Comparison of ENCODE assay signal across 1 cellular context in the genomic region with DNA sequence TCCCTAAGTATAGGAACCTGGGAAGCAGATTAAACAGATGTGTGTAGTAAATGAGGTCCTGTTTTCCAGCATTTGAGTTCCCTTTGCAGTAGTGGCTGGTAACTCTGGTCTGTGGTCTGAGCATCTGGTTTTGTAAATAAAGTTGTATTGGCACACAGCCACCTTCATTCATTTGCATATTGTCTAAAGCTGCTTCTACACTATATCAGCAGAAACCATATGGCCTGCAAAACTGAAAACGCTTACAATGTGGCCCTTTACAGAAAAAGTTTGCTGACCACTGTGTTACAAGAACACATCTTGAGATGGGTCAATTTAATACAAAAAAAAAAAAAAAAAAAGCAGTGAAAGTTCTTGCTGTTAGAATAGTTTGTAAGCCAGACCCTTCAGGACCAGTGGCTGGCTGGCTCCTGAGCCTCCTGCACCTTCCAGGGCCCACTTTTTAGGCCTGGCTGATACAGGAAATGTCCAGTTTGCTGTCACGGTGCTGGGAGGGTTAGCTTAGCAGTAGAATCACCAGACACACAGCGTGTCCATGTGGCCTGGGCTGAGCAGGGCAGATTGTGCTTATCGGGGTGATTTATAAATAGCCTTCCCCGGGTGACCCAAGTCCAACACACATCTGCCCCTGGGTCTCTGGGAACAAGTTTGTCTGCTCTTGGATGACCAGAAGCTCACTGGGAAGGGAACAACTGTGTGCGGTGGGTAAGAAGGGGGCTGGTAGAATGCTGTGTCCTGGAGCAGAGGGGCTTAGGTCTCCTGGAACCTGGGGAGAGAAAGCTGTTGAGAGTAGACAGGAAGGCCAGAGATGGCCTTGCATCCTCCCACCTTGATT.
TF ChIP-seq lines count a peak whose summit lies in the region.

No MANE protein-coding gene starts in this region.

TF ChIP-seq in K562, 482 proteins besides CTCF, POLR2A, EP300 and RAD21 (continued from another document and continues in another):
- TF ChIP-seq, protein P1, sequence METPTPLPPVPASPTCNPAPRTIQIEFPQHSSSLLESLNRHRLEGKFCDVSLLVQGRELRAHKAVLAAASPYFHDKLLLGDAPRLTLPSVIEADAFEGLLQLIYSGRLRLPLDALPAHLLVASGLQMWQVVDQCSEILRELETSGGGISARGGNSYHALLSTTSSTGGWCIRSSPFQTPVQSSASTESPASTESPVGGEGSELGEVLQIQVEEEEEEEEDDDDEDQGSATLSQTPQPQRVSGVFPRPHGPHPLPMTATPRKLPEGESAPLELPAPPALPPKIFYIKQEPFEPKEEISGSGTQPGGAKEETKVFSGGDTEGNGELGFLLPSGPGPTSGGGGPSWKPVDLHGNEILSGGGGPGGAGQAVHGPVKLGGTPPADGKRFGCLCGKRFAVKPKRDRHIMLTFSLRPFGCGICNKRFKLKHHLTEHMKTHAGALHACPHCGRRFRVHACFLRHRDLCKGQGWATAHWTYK (CRISPR knock-in tag; IDR thresholded peaks at IDR 0.05) = peak; percentile 68; the same call in 1 of the 2 replicates
- TF ChIP-seq POLR3G (IDR thresholded peaks at IDR 0.05; ENCODE audit: extremely low read depth, insufficient read length, insufficient replicate concordance) = no peak
- TF ChIP-seq RHOXF2B (CRISPR knock-in tag; conservative IDR thresholded peaks at IDR 0.05) = no peak
- peak; percentile 33; the same call in 1 of the 2 replicates for TF ChIP-seq RAD51 (IDR thresholded peaks at IDR 0.05; ENCODE audit: borderline replicate concordance, low read depth)
- peak; percentile 68 for TF ChIP-seq ZBTB7A (IDR thresholded peaks at IDR 0.05; ENCODE audit: borderline replicate concordance, control insufficient read depth, low read depth, low read length)
- TF ChIP-seq, protein P2, sequence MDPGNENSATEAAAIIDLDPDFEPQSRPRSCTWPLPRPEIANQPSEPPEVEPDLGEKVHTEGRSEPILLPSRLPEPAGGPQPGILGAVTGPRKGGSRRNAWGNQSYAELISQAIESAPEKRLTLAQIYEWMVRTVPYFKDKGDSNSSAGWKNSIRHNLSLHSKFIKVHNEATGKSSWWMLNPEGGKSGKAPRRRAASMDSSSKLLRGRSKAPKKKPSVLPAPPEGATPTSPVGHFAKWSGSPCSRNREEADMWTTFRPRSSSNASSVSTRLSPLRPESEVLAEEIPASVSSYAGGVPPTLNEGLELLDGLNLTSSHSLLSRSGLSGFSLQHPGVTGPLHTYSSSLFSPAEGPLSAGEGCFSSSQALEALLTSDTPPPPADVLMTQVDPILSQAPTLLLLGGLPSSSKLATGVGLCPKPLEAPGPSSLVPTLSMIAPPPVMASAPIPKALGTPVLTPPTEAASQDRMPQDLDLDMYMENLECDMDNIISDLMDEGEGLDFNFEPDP (CRISPR knock-in tag; IDR thresholded peaks at IDR 0.05) = 0 out of 2 replicates have a peak, but pooled peaks have one; percentile 54
- TF ChIP-seq, protein P3, sequence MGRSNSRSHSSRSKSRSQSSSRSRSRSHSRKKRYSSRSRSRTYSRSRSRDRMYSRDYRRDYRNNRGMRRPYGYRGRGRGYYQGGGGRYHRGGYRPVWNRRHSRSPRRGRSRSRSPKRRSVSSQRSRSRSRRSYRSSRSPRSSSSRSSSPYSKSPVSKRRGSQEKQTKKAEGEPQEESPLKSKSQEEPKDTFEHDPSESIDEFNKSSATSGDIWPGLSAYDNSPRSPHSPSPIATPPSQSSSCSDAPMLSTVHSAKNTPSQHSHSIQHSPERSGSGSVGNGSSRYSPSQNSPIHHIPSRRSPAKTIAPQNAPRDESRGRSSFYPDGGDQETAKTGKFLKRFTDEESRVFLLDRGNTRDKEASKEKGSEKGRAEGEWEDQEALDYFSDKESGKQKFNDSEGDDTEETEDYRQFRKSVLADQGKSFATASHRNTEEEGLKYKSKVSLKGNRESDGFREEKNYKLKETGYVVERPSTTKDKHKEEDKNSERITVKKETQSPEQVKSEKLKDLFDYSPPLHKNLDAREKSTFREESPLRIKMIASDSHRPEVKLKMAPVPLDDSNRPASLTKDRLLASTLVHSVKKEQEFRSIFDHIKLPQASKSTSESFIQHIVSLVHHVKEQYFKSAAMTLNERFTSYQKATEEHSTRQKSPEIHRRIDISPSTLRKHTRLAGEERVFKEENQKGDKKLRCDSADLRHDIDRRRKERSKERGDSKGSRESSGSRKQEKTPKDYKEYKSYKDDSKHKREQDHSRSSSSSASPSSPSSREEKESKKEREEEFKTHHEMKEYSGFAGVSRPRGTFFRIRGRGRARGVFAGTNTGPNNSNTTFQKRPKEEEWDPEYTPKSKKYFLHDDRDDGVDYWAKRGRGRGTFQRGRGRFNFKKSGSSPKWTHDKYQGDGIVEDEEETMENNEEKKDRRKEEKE (IDR thresholded peaks at IDR 0.05; ENCODE audit: borderline replicate concordance in 1 of 2, control insufficient read depth in 1 of 2, low read depth in 2 of 2, low read length in 1 of 2) = 0 out of 4 replicates have a peak, but pooled peaks of 1 of the 2 experiments have one; percentile 48
- TF ChIP-seq SRSF3 (IDR thresholded peaks at IDR 0.05; ENCODE audit: insufficient read depth, low read length) = no peak
- TF ChIP-seq C11orf30 (IDR thresholded peaks at IDR 0.05; ENCODE audit: low read depth) = 0 out of 2 replicates have a peak, but pooled peaks have one; percentile 54
- TF ChIP-seq, protein P4, sequence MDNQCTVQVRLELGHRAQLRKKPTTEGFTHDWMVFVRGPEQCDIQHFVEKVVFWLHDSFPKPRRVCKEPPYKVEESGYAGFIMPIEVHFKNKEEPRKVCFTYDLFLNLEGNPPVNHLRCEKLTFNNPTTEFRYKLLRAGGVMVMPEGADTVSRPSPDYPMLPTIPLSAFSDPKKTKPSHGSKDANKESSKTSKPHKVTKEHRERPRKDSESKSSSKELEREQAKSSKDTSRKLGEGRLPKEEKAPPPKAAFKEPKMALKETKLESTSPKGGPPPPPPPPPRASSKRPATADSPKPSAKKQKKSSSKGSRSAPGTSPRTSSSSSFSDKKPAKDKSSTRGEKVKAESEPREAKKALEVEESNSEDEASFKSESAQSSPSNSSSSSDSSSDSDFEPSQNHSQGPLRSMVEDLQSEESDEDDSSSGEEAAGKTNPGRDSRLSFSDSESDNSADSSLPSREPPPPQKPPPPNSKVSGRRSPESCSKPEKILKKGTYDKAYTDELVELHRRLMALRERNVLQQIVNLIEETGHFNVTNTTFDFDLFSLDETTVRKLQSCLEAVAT (IDR thresholded peaks at IDR 0.05) = peak in 1 of 2 experiments; percentile 59; a peak in 1 of 4 replicates
- TF ChIP-seq ZKSCAN1 (IDR thresholded peaks at IDR 0.05; ENCODE audit: low read depth, low read length) = peak; percentile 75; the same call in 1 of the 2 replicates
- peak; percentile 57 for TF ChIP-seq MAFG (tag; conservative IDR thresholded peaks at IDR 0.05)
- TF ChIP-seq NBN (IDR thresholded peaks at IDR 0.05; ENCODE audit: low read depth) = peak; percentile 82
- TF ChIP-seq, protein P5, sequence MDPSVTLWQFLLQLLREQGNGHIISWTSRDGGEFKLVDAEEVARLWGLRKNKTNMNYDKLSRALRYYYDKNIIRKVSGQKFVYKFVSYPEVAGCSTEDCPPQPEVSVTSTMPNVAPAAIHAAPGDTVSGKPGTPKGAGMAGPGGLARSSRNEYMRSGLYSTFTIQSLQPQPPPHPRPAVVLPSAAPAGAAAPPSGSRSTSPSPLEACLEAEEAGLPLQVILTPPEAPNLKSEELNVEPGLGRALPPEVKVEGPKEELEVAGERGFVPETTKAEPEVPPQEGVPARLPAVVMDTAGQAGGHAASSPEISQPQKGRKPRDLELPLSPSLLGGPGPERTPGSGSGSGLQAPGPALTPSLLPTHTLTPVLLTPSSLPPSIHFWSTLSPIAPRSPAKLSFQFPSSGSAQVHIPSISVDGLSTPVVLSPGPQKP (CRISPR knock-in tag; IDR thresholded peaks at IDR 0.05) = no peak
- TF ChIP-seq RCOR1 (IDR thresholded peaks at IDR 0.05; ENCODE audit: borderline replicate concordance in 1 of 2, low read depth in 2 of 2, low read length in 2 of 2) = peak; percentile 86 to 91
- TF ChIP-seq PTBP1 (IDR thresholded peaks at IDR 0.05; ENCODE audit: low read depth, low read length) = 0 out of 2 replicates have a peak, but pooled peaks have one; percentile 53
- TF ChIP-seq TBL1XR1 (IDR thresholded peaks at IDR 0.05; ENCODE audit: low read length in 2 of 2) = peak; percentile 92 to 96; a peak in 3 of 4 replicates
- TF ChIP-seq RBM25 (IDR thresholded peaks at IDR 0.05; ENCODE audit: low read depth, low read length, severe bottlenecking) = no peak
- peak; percentile 68 to 76 for TF ChIP-seq MAZ (CRISPR knock-in tag; conservative IDR thresholded peaks at IDR 0.05 in 1 of 2, IDR thresholded peaks at IDR 0.05 in 1 of 2)
- peak; percentile 85 for TF ChIP-seq ZNF589 (CRISPR knock-in tag; IDR thresholded peaks at IDR 0.05; ENCODE audit: low read depth)
- TF ChIP-seq, protein P6, sequence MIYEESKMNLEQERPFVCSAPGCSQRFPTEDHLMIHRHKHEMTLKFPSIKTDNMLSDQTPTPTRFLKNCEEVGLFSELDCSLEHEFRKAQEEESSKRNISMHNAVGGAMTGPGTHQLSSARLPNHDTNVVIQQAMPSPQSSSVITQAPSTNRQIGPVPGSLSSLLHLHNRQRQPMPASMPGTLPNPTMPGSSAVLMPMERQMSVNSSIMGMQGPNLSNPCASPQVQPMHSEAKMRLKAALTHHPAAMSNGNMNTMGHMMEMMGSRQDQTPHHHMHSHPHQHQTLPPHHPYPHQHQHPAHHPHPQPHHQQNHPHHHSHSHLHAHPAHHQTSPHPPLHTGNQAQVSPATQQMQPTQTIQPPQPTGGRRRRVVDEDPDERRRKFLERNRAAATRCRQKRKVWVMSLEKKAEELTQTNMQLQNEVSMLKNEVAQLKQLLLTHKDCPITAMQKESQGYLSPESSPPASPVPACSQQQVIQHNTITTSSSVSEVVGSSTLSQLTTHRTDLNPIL (CRISPR knock-in tag; IDR thresholded peaks at IDR 0.05) = no peak
- peak; percentile 97 for TF ChIP-seq CBFA2T3 (IDR thresholded peaks at IDR 0.05)
- peak in 1 of 2 experiments; percentile 85; a peak in 2 of 3 replicates for TF ChIP-seq CBX3 (IDR thresholded peaks at IDR 0.05; ENCODE audit: borderline replicate concordance in 1 of 2, low read length in 2 of 2)
- 0 out of 2 replicates have a peak, but pooled peaks have one; percentile 13 for TF ChIP-seq RFX5 (IDR thresholded peaks at IDR 0.05; ENCODE audit: low read depth, low read length)
- TF ChIP-seq, protein P7, sequence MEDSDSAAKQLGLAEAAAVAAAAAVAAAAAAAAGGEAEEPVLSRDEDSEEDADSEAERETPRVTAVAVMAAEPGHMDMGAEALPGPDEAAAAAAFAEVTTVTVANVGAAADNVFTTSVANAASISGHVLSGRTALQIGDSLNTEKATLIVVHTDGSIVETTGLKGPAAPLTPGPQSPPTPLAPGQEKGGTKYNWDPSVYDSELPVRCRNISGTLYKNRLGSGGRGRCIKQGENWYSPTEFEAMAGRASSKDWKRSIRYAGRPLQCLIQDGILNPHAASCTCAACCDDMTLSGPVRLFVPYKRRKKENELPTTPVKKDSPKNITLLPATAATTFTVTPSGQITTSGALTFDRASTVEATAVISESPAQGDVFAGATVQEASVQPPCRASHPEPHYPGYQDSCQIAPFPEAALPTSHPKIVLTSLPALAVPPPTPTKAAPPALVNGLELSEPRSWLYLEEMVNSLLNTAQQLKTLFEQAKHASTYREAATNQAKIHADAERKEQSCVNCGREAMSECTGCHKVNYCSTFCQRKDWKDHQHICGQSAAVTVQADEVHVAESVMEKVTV (CRISPR knock-in tag; IDR thresholded peaks at IDR 0.05) = peak; percentile 66
- TF ChIP-seq MCM5 (IDR thresholded peaks at IDR 0.05; ENCODE audit: low read depth) = no peak
- no peak for TF ChIP-seq U2AF1 (optimal IDR thresholded peaks at IDR 0.05; ENCODE audit: low read depth, low read length)
- TF ChIP-seq, protein P8, sequence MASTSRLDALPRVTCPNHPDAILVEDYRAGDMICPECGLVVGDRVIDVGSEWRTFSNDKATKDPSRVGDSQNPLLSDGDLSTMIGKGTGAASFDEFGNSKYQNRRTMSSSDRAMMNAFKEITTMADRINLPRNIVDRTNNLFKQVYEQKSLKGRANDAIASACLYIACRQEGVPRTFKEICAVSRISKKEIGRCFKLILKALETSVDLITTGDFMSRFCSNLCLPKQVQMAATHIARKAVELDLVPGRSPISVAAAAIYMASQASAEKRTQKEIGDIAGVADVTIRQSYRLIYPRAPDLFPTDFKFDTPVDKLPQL (IDR thresholded peaks at IDR 0.05; ENCODE audit: extremely low read depth, insufficient read length) = peak; percentile 51
- TF ChIP-seq, protein P9, sequence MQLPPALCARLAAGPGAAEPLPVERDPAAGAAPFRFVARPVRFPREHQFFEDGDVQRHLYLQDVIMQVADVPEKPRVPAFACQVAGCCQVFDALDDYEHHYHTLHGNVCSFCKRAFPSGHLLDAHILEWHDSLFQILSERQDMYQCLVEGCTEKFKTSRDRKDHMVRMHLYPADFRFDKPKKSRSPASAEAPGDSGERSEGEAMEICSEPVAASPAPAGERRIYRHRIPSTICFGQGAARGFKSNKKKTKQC (CRISPR knock-in tag; IDR thresholded peaks at IDR 0.05) = 0 out of 2 replicates have a peak, but pooled peaks have one; percentile 29
- TF ChIP-seq NEUROD1 (IDR thresholded peaks at IDR 0.05; ENCODE audit: borderline replicate concordance, low read depth, low read length, partially characterized antibody) = peak; percentile 75
- TF ChIP-seq CXXC5 (CRISPR knock-in tag; IDR thresholded peaks at IDR 0.05) = peak; percentile 84
- no peak; a peak in 1 of 4 replicates for TF ChIP-seq CSDE1 (IDR thresholded peaks at IDR 0.05)
- TF ChIP-seq, protein P10, sequence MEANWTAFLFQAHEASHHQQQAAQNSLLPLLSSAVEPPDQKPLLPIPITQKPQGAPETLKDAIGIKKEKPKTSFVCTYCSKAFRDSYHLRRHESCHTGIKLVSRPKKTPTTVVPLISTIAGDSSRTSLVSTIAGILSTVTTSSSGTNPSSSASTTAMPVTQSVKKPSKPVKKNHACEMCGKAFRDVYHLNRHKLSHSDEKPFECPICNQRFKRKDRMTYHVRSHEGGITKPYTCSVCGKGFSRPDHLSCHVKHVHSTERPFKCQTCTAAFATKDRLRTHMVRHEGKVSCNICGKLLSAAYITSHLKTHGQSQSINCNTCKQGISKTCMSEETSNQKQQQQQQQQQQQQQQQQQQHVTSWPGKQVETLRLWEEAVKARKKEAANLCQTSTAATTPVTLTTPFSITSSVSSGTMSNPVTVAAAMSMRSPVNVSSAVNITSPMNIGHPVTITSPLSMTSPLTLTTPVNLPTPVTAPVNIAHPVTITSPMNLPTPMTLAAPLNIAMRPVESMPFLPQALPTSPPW (CRISPR knock-in tag; IDR thresholded peaks at IDR 0.05) = peak; percentile 55
- 0 out of 2 replicates have a peak, but pooled peaks have one; percentile 33 for TF ChIP-seq ZNF175 (CRISPR knock-in tag; IDR thresholded peaks at IDR 0.05; ENCODE audit: low read depth)
- peak; percentile 64; the same call in 1 of the 2 replicates for TF ChIP-seq POLR2H (tag; IDR thresholded peaks at IDR 0.05; ENCODE audit: low read depth)
- TF ChIP-seq STAT5B (CRISPR knock-in tag; IDR thresholded peaks at IDR 0.05) = no peak
- TF ChIP-seq ZNF217 (CRISPR knock-in tag; IDR thresholded peaks at IDR 0.05) = no peak
- TF ChIP-seq, protein P11, sequence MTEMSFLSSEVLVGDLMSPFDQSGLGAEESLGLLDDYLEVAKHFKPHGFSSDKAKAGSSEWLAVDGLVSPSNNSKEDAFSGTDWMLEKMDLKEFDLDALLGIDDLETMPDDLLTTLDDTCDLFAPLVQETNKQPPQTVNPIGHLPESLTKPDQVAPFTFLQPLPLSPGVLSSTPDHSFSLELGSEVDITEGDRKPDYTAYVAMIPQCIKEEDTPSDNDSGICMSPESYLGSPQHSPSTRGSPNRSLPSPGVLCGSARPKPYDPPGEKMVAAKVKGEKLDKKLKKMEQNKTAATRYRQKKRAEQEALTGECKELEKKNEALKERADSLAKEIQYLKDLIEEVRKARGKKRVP (CRISPR knock-in tag; IDR thresholded peaks at IDR 0.05) = 0 out of 2 replicates have a peak, but pooled peaks have one; percentile 16
- peak in 1 of 2 experiments; percentile 75; a peak in 3 of 4 replicates for TF ChIP-seq HDAC1 (IDR thresholded peaks at IDR 0.05)
- peak; percentile 14 for TF ChIP-seq SMAD1 (IDR thresholded peaks at IDR 0.05; ENCODE audit: low read depth, low read length, partially characterized antibody)
- TF ChIP-seq ZNF311 (CRISPR knock-in tag; IDR thresholded peaks at IDR 0.05) = 0 out of 2 replicates have a peak, but pooled peaks have one; percentile 39
- no peak for TF ChIP-seq SAFB2 (IDR thresholded peaks at IDR 0.05; ENCODE audit: borderline replicate concordance, low read depth, low read length, severe bottlenecking)
